2 cellular contexts compared by ENCODE assay signal in the genomic region with DNA sequence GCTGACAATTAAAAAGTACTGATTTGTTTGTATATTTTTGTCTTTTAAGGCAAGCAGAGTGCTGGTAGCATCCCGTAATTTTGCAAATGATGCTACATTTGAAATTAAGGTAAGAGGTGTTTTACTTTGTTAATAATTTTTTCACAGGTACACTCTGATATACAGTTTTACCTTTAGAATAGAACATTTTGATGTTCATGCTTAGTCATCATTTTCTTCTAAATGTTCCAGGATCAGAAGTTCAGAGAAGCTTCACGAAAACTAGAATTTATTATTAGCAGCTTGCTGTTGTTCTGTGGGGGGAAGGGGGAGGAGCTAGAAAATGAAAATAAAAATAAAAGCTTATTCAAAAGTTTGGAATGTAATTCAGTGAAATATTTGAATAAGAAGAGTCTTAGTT.
A peak's percentile ranks its signal among the peaks of the same experiment; 100 is the strongest.
TF ChIP-seq lines count a peak whose summit lies in the region.

No MANE protein-coding gene starts in this region.

TF ChIP-seq in H1, 55 proteins besides CTCF, POLR2A, EP300 and RAD21:
- TF ChIP-seq MAFK (IDR thresholded peaks at IDR 0.05; ENCODE audit: low read depth, low read length) (peak; percentile 29; the same call in 1 of the 2 replicates), BCL11A (IDR thresholded peaks at IDR 0.05; ENCODE audit: low read depth in 2 of 2, low read length in 2 of 2) (no peak), RBBP5 (IDR thresholded peaks at IDR 0.05; ENCODE audit: borderline replicate concordance, low read depth, low read length) (no peak)

TF ChIP-seq in SK-N-SH treated with all-trans-retinoic acid at 6 μM for 48 hours, 23 proteins besides CTCF, POLR2A, EP300 and RAD21:
- no peak for TF ChIP-seq SNAI2 (CRISPR knock-in tag; IDR thresholded peaks at IDR 0.05)
- TF ChIP-seq, protein P1, sequence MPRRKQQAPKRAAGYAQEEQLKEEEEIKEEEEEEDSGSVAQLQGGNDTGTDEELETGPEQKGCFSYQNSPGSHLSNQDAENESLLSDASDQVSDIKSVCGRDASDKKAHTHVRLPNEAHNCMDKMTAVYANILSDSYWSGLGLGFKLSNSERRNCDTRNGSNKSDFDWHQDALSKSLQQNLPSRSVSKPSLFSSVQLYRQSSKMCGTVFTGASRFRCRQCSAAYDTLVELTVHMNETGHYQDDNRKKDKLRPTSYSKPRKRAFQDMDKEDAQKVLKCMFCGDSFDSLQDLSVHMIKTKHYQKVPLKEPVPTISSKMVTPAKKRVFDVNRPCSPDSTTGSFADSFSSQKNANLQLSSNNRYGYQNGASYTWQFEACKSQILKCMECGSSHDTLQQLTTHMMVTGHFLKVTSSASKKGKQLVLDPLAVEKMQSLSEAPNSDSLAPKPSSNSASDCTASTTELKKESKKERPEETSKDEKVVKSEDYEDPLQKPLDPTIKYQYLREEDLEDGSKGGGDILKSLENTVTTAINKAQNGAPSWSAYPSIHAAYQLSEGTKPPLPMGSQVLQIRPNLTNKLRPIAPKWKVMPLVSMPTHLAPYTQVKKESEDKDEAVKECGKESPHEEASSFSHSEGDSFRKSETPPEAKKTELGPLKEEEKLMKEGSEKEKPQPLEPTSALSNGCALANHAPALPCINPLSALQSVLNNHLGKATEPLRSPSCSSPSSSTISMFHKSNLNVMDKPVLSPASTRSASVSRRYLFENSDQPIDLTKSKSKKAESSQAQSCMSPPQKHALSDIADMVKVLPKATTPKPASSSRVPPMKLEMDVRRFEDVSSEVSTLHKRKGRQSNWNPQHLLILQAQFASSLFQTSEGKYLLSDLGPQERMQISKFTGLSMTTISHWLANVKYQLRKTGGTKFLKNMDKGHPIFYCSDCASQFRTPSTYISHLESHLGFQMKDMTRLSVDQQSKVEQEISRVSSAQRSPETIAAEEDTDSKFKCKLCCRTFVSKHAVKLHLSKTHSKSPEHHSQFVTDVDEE (CRISPR knock-in tag; IDR thresholded peaks at IDR 0.05), result no peak
